2 cellular contexts compared by ENCODE assay signal in genomic region chr10:125575843-125576242, GRCh38.
TF ChIP-seq lines count a peak whose summit lies in the region.

No MANE protein-coding gene starts in this region.

TF ChIP-seq in HepG2, 621 proteins besides CTCF, POLR2A, EP300 and RAD21:
- TF ChIP-seq MNT (IDR thresholded peaks at IDR 0.05): 0 out of 2 replicates have a peak, but pooled peaks have one; percentile 10
- TF ChIP-seq KIAA2018 (CRISPR knock-in tag; IDR thresholded peaks at IDR 0.05; ENCODE audit: borderline replicate concordance): no peak

TF ChIP-seq in IMR-90, 13 proteins besides CTCF, POLR2A, EP300 and RAD21 (continued from another document):
- TF ChIP-seq FOS (IDR thresholded peaks at IDR 0.05; ENCODE audit: low read depth, low read length) (no peak), BHLHE40 (IDR thresholded peaks at IDR 0.05; ENCODE audit: low read depth, low read length) (no peak), ELK1 (IDR thresholded peaks at IDR 0.05; ENCODE audit: borderline replicate concordance, low read depth, low read length) (no peak), MAZ (IDR thresholded peaks at IDR 0.05; ENCODE audit: borderline replicate concordance, low read depth, low read length) (no peak), SMC3 (IDR thresholded peaks at IDR 0.05; ENCODE audit: low read depth, low read length) (no peak), MXI1 (IDR thresholded peaks at IDR 0.05; ENCODE audit: borderline replicate concordance, low read depth, low read length) (no peak), RFX5 (IDR thresholded peaks at IDR 0.05; ENCODE audit: low read depth, low read length) (no peak)
TF ChIP-seq in IMR-90: peak in this region for 0.
